In genomic region chr2:130183500-130184373, GRCh38 we compare ENCODE assay signal across 8 cellular contexts. TPM values are rescaled to one million over a fixed set of nuclear protein-coding genes. Genes with fewer than 3 reads are reported as not detected.
A peak's percentile ranks its signal among the peaks of the same experiment; 100 is the strongest.
DNase-seq lines count a peak whose midpoint lies in the region; ATAC-seq, FAIRE-seq and TF ChIP-seq lines count a peak whose summit lies in the region.

No MANE protein-coding gene starts in this region.

- H3K27me3 ChIP-seq in right atrium auricular region (no peaks in the 10 kb centered on the region), kidney epithelial cell (ENCODE audit: control insufficient read depth, insufficient read depth, low read length) (no peaks in the 10 kb centered on the region)

- intact Hi-C loops in Right ventricle myocardium superior (cut with DNase I): loop anchor here (10.0 kb wide), 1 partner anchor 151 kb away; no protein-coding TSS in a partner anchor

- H3K36me3 ChIP-seq in right atrium auricular region (no peaks in the 10 kb centered on the region), kidney epithelial cell (ENCODE audit: control insufficient read depth, insufficient read depth, low read length) (peaks cover 1% of the 10 kb centered on the region)

- DNase-seq in Right ventricle myocardium superior (peak; percentile 73), right atrium auricular region (ENCODE audit: low spot score) (no peak), astrocyte of the cerebellum (ENCODE audit: low read depth) (peak; percentile 22), kidney epithelial cell (ENCODE audit: low read depth) (no peak), urothelium cell line (ENCODE audit: low spot score) (no peak)

- in situ Hi-C loops in astrocyte of the cerebellum (cut with HindIII; ENCODE audit: low sequenced_read_pairs): no loop called here

- FAIRE-seq in urothelium cell line (lab: Jason Lieb, UNC): peak; percentile 58

- no peak for ATAC-seq in Right ventricle myocardium superior (ENCODE audit: poor library complexity)
- ATAC-seq in GM19397 (IDR thresholded peaks at IDR 0.05; ENCODE audit: unreplicated experiment): no peak
- ATAC-seq in GM18858 (IDR thresholded peaks at IDR 0.05; ENCODE audit: unreplicated experiment): no peak
- ATAC-seq in GM19463 (IDR thresholded peaks at IDR 0.05; ENCODE audit: unreplicated experiment): no peak

- TF ChIP-seq CTCF in right atrium auricular region (IDR thresholded peaks at IDR 0.05) (no peak), astrocyte of the cerebellum (IDR thresholded peaks at IDR 0.05; ENCODE audit: low read depth, low read length, missing control alignments) (no peak), kidney epithelial cell (IDR thresholded peaks at IDR 0.05; ENCODE audit: insufficient read depth, low read length, poor library complexity, severe bottlenecking) (no peak)

- no peaks in the 10 kb centered on the region for H3K9me3 ChIP-seq in right atrium auricular region

- H3K4me3 ChIP-seq in right atrium auricular region (no peak overlapping the region), astrocyte of the cerebellum (ENCODE audit: low read depth, low read length) (peak overlapping the region; percentile 92), kidney epithelial cell (ENCODE audit: low read depth, low read length) (peak overlapping the region; percentile 59)

- peaks cover 0 to 26% of the 10 kb centered on the region in 2 donors for H3K4me1 ChIP-seq in right atrium auricular region

- H3K27ac ChIP-seq in right atrium auricular region: peak overlapping the region in 1 of 2 donors; percentile 46

RNA-seq across cellular contexts. Expression of gene MZT2B, which starts 1.7 kb away (rescaled TPM):
- 554 TPM for total RNA-seq in Right ventricle myocardium superior
- 100 to 1,000 TPM; 104 to 157 TPM for total RNA-seq in right atrium auricular region
- 262 and 276 TPM in 2 replicates for total RNA-seq in kidney epithelial cell

RNA-seq across cellular contexts. Expression of gene SMPD4, which starts 2.3 kb away (rescaled TPM):
- total RNA-seq in Right ventricle myocardium superior (28.2 TPM), right atrium auricular region (10 to 100 TPM; 20.7 to 23.8 TPM), kidney epithelial cell (52.8 and 64.8 TPM in 2 replicates)

RNA-seq across cellular contexts. Expression of gene TUBA3E, which starts 14.5 kb away (rescaled TPM):
- 69.5 TPM for total RNA-seq in Right ventricle myocardium superior
- 1 to 10 TPM; 1.6 to 9.5 TPM for total RNA-seq in right atrium auricular region
- not detected in 2 replicates for total RNA-seq in kidney epithelial cell

RNA-seq across cellular contexts. Expression of gene CCDC74B, which starts 38.8 kb away (rescaled TPM):
- 0.38 TPM for total RNA-seq in Right ventricle myocardium superior
- total RNA-seq in right atrium auricular region: 1 to 10 TPM; 1.1 to 2.5 TPM
- total RNA-seq in kidney epithelial cell: 8.6 and 9.5 TPM in 2 replicates

RNA-seq across cellular contexts. Expression of gene POTEF, which starts 54.7 kb away (rescaled TPM):
- total RNA-seq in Right ventricle myocardium superior: not detected
- under 1 TPM in 1 of 2 donors, not detected in 1; 0.47 TPM for total RNA-seq in right atrium auricular region
- not detected in 2 replicates for total RNA-seq in kidney epithelial cell

Comparison
In these comparisons a context has a peak if more than half of its experiments do, and no peak if none do; other contexts are left out.
1. DNase-seq: peak in Right ventricle myocardium superior (single experiment) and astrocyte of the cerebellum (single experiment); none in right atrium auricular region (single experiment), kidney epithelial cell (single experiment) and urothelium cell line (single experiment).
2. H3K4me3 ChIP-seq: peak in astrocyte of the cerebellum (single experiment) and kidney epithelial cell (single experiment); none in right atrium auricular region (0 of 2).